Comparison of ENCODE assay signal across 26 cellular contexts in genomic region chr7:5686131-5686530, GRCh38.
DNase-seq lines count a peak whose midpoint lies in the region; ATAC-seq and TF ChIP-seq lines count a peak whose summit lies in the region.
"Had no signal": no experiment of that assay in that cellular context is flagged by ENCODE, and none has a peak within 500 bp of the region (broad histone marks: within the 10 kb centered on the region; RNA-seq: fewer than 3 reads in every experiment).

No MANE protein-coding gene starts in this region.

- H3K9me3 Mint-ChIP-seq in CD4-positive, alpha-beta memory T cell: no peaks in the 10 kb centered on the region
- no peaks in the 10 kb centered on the region for H3K9me3 Mint-ChIP-seq in activated CD8-positive, alpha-beta T cell treated with anti-CD3 and anti-CD28 coated beads, Interleukin-2, amount 10 ng/mL, durations not matched to agents 7 days and 5 days (ENCODE audit: insufficient read depth)
- H3K9me3 Mint-ChIP-seq in activated CD4-positive, alpha-beta memory T cell treated with anti-CD3 and anti-CD28 coated beads, Interleukin-2, amount 10 ng/mL, durations not matched to agents 7 days and 5 days: no peaks in the 10 kb centered on the region
- H3K9me3 Mint-ChIP-seq: activated CD4-positive, alpha-beta T cell treated with anti-CD3 and anti-CD28 coated beads, Interleukin-2, amount 10 ng/mL, durations not matched to agents 7 days and 5 days; activated T-helper 1 cell treated with anti-CD3 and anti-CD28 coated beads, Interleukin-12 subunit alpha, Interleukin-12 subunit beta, Interleukin-2, Interleukin-4 antibody, amounts not matched to agents 30 ng/mL and 10 ng/mL and 1 ng/mL, durations not matched to agents 14 hours and 24 hours and 36 hours; WTC11 had no signal

- H3K4me1 Mint-ChIP-seq in CD4-positive, alpha-beta memory T cell: peaks cover 51 to 90% (median 71%) of the 10 kb centered on the region in 4 donors
- peaks cover 93% of the 10 kb centered on the region for H3K4me1 Mint-ChIP-seq in activated CD8-positive, alpha-beta T cell treated with anti-CD3 and anti-CD28 coated beads, Interleukin-2, amount 10 ng/mL, durations not matched to agents 7 days and 5 days (ENCODE audit: low read depth)
- H3K4me1 Mint-ChIP-seq in activated CD4-positive, alpha-beta memory T cell treated with anti-CD3 and anti-CD28 coated beads, Interleukin-2, amount 10 ng/mL, durations not matched to agents 7 days and 5 days: peaks cover 48% of the 10 kb centered on the region

- peak overlapping the region; percentile 34 for H3K9ac ChIP-seq in muscle layer of colon (ENCODE audit: low read length)
- H3K9ac ChIP-seq: parathyroid adenoma had no signal

- peaks cover 12% of the 10 kb centered on the region for H3K36me3 ChIP-seq in CD4-positive, alpha-beta memory T cell (ENCODE audit: insufficient read depth, low read length)
- H3K36me3 ChIP-seq in muscle layer of colon (ENCODE audit: insufficient read depth, low read length) (peaks cover 14% of the 10 kb centered on the region), stomach (peaks cover 0 to 26% (median 20%) of the 10 kb centered on the region in 4 donors)
- H3K36me3 ChIP-seq: colonic mucosa had no signal

- peak overlapping the region in 4 of 7 donors; percentile 29 to 88 (median 74) for H3K27ac Mint-ChIP-seq in CD4-positive, alpha-beta memory T cell
- peak overlapping the region; percentile 82 for H3K27ac Mint-ChIP-seq in activated CD8-positive, alpha-beta T cell treated with anti-CD3 and anti-CD28 coated beads, Interleukin-2, amount 10 ng/mL, durations not matched to agents 7 days and 5 days
- H3K27ac Mint-ChIP-seq in activated CD4-positive, alpha-beta memory T cell treated with anti-CD3 and anti-CD28 coated beads, Interleukin-2, amount 10 ng/mL, durations not matched to agents 7 days and 5 days: no peak overlapping the region
- H3K27ac Mint-ChIP-seq: activated CD4-positive, alpha-beta T cell treated with anti-CD3 and anti-CD28 coated beads, Interleukin-2, amount 10 ng/mL, durations not matched to agents 7 days and 5 days; activated T-helper 1 cell treated with anti-CD3 and anti-CD28 coated beads, Interleukin-12 subunit alpha, Interleukin-12 subunit beta, Interleukin-2, Interleukin-4 antibody, amounts not matched to agents 30 ng/mL and 10 ng/mL and 1 ng/mL, durations not matched to agents 14 hours and 24 hours and 36 hours; WTC11 had no signal

- no peak overlapping the region for H3K27ac ChIP-seq in CD4-positive, alpha-beta memory T cell (ENCODE audit: low read depth, low read length)
- H3K27ac ChIP-seq in muscle layer of colon (ENCODE audit: low read depth, low read length) (peak overlapping the region; percentile 66), stomach (peak overlapping the region in 4 of 5 donors; percentile 90 to 94 (median 90))
- H3K27ac ChIP-seq: colonic mucosa, epithelial cell of prostate, parathyroid adenoma, right atrium auricular region, RWPE1, upper lobe of right lung had no signal

- no peak for TF ChIP-seq CTCF in stomach (IDR thresholded peaks at IDR 0.05)

- H3K27me3 ChIP-seq in CD4-positive, alpha-beta memory T cell (ENCODE audit: insufficient read depth, low read length): no peaks in the 10 kb centered on the region
- H3K27me3 ChIP-seq in muscle layer of colon (ENCODE audit: control insufficient read depth in 1 of 2, insufficient read depth in 2 of 2, low read length in 2 of 2) (no peaks in the 10 kb centered on the region), stomach (no peaks in the 10 kb centered on the region)
- H3K27me3 ChIP-seq: colonic mucosa, right atrium auricular region, upper lobe of right lung had no signal

- no peak for DNase-seq in CD4-positive, alpha-beta memory T cell
- peak; percentile 67 for DNase-seq in activated CD8-positive, alpha-beta T cell treated with anti-CD3 and anti-CD28 coated beads, Interleukin-2, amount 10 ng/mL, durations not matched to agents 7 days and 5 days
- no peak for DNase-seq in stomach
- no peak for DNase-seq in activated CD4-positive, CD25-positive, alpha-beta regulatory T cell (lab: John Stamatoyannopoulos, UW)
- no peak for DNase-seq in activated CD4-positive, alpha-beta memory T cell treated with anti-CD3 and anti-CD28 coated beads, Interleukin-2, amount 10 ng/mL, durations not matched to agents 7 days and 5 days
- DNase-seq in posterior cingulate gyrus: no peak
- DNase-seq: activated CD4-positive, alpha-beta T cell treated with anti-CD3 and anti-CD28 coated beads, Interleukin-2, amount 10 ng/mL, durations not matched to agents 7 days and 5 days; activated naive CD4-positive, alpha-beta T cell treated with Interleukin-2 at 50 U/mL for 16 hours; aorta; colonic mucosa; effector memory CD4-positive, alpha-beta T cell; EL; mammary epithelial cell; NCI-H1694; NCI-H2171; NCI-H510A treated with DMSO at 0.1 percent for 48 hours; stimulated activated CD4-positive, alpha-beta T cell treated with anti-CD3 and anti-CD28 coated beads, Interleukin-2, amount 100 ng/mL, for 24 hours; T-helper 1 cell; upper lobe of right lung had no signal

- CTCF ChIA-PET in CD4-positive, alpha-beta memory T cell (lab: Charles Lee; ENCODE audit: partially characterized antibody): interaction anchor here (0.7 to 1.5 kb wide), 6 partner anchors 8 to 446 kb away, joined by 3 to 8 read pairs (median 4); no protein-coding TSS in a partner anchor
- CTCF ChIA-PET in activated CD8-positive, alpha-beta T cell treated with anti-CD3 and anti-CD28 coated beads, Interleukin-2, amount 10 ng/mL, durations not matched to agents 7 days and 5 days (lab: Charles Lee): interaction anchor here (1.0 to 3.7 kb wide), 6 partner anchors 8 to 192 kb away, joined by 3 to 34 read pairs (median 8); no protein-coding TSS in a partner anchor
- CTCF ChIA-PET in activated CD4-positive, alpha-beta memory T cell treated with anti-CD3 and anti-CD28 coated beads, Interleukin-2, amount 10 ng/mL, durations not matched to agents 7 days and 5 days (lab: Charles Lee): interaction anchor here (0.7 to 1.2 kb wide), 2 partner anchors 19 to 553 kb away, joined by 3 to 8 read pairs; no protein-coding TSS in a partner anchor

- POLR2A ChIA-PET in CD4-positive, alpha-beta memory T cell (lab: Charles Lee; ENCODE audit: partially characterized antibody): interaction anchor here (2.4 to 5.2 kb wide), 2 partner anchors 7 to 13 kb away, joined by 8 to 66 read pairs; no protein-coding TSS in a partner anchor
- POLR2A ChIA-PET in activated CD8-positive, alpha-beta T cell treated with anti-CD3 and anti-CD28 coated beads, Interleukin-2, amount 10 ng/mL, durations not matched to agents 7 days and 5 days (lab: Charles Lee): interaction anchor here (1.3 kb wide), 1 partner anchor 8 kb away, joined by 5 read pairs; no protein-coding TSS in a partner anchor
- POLR2A ChIA-PET in activated CD4-positive, alpha-beta memory T cell treated with anti-CD3 and anti-CD28 coated beads, Interleukin-2, amount 10 ng/mL, durations not matched to agents 7 days and 5 days (lab: Charles Lee): interaction anchor here (1.5 kb wide), 1 partner anchor 184 kb away, joined by 3 read pairs; no protein-coding TSS in a partner anchor

- H3K27me3 Mint-ChIP-seq in CD4-positive, alpha-beta memory T cell: no peaks in the 10 kb centered on the region
- no peaks in the 10 kb centered on the region for H3K27me3 Mint-ChIP-seq in activated CD8-positive, alpha-beta T cell treated with anti-CD3 and anti-CD28 coated beads, Interleukin-2, amount 10 ng/mL, durations not matched to agents 7 days and 5 days (ENCODE audit: low read depth)
- H3K27me3 Mint-ChIP-seq in activated CD4-positive, alpha-beta memory T cell treated with anti-CD3 and anti-CD28 coated beads, Interleukin-2, amount 10 ng/mL, durations not matched to agents 7 days and 5 days: peaks cover 23% of the 10 kb centered on the region
- H3K27me3 Mint-ChIP-seq: activated CD4-positive, alpha-beta T cell treated with anti-CD3 and anti-CD28 coated beads, Interleukin-2, amount 10 ng/mL, durations not matched to agents 7 days and 5 days had no signal

- peak; percentile 23 for ATAC-seq in activated CD8-positive, alpha-beta T cell treated with anti-CD3 and anti-CD28 coated beads, Interleukin-2, amount 10 ng/mL, durations not matched to agents 7 days and 5 days
- ATAC-seq: upper lobe of right lung, WTC11 had no signal

- no peak for TF ChIP-seq POLR2A in stomach (IDR thresholded peaks at IDR 0.05)

- 79 to 92% (median 88%) methylated on average over 6 of the region's 6 CpGs for WGBS in stomach, 5 donors

- H3K4me3 ChIP-seq in CD4-positive, alpha-beta memory T cell (ENCODE audit: low read length in 2 of 2): no peak overlapping the region
- H3K4me3 ChIP-seq in muscle layer of colon (ENCODE audit: low read depth in 1 of 2, low read length in 2 of 2) (no peak overlapping the region), stomach (no peak overlapping the region)
- H3K4me3 ChIP-seq: colonic mucosa, right atrium auricular region, upper lobe of right lung had no signal

- TF ChIP-seq EP300 in stomach (IDR thresholded peaks at IDR 0.05): no peak

- peaks cover 17 to 42% of the 10 kb centered on the region in 2 donors for H3K36me3 Mint-ChIP-seq in CD4-positive, alpha-beta memory T cell
- peaks cover 40% of the 10 kb centered on the region for H3K36me3 Mint-ChIP-seq in activated CD8-positive, alpha-beta T cell treated with anti-CD3 and anti-CD28 coated beads, Interleukin-2, amount 10 ng/mL, durations not matched to agents 7 days and 5 days (ENCODE audit: low read depth)
- H3K36me3 Mint-ChIP-seq in activated CD4-positive, alpha-beta memory T cell treated with anti-CD3 and anti-CD28 coated beads, Interleukin-2, amount 10 ng/mL, durations not matched to agents 7 days and 5 days (ENCODE audit: low read depth): peaks cover 38% of the 10 kb centered on the region

- H3K4me1 ChIP-seq in CD4-positive, alpha-beta memory T cell (ENCODE audit: insufficient read depth, low read length): peaks cover 97% of the 10 kb centered on the region
- H3K4me1 ChIP-seq in muscle layer of colon (ENCODE audit: insufficient read depth, low read length) (peaks cover 92% of the 10 kb centered on the region), stomach (peaks cover 23 to 93% (median 62%) of the 10 kb centered on the region in 4 donors)

- H3K9me3 ChIP-seq in CD4-positive, alpha-beta memory T cell (ENCODE audit: control insufficient read depth in 1 of 2, low read length in 2 of 2): no peaks in the 10 kb centered on the region
- H3K9me3 ChIP-seq in muscle layer of colon (ENCODE audit: low read length): no peaks in the 10 kb centered on the region
- H3K9me3 ChIP-seq in stomach: no peaks in the 10 kb centered on the region
- H3K9me3 ChIP-seq: colonic mucosa, right atrium auricular region, upper lobe of right lung had no signal

- H3K4me3 Mint-ChIP-seq in CD4-positive, alpha-beta memory T cell: peak overlapping the region in 1 of 8 donors; percentile 10
- peak overlapping the region; percentile 54 for H3K4me3 Mint-ChIP-seq in activated CD8-positive, alpha-beta T cell treated with anti-CD3 and anti-CD28 coated beads, Interleukin-2, amount 10 ng/mL, durations not matched to agents 7 days and 5 days
- no peak overlapping the region for H3K4me3 Mint-ChIP-seq in activated CD4-positive, alpha-beta memory T cell treated with anti-CD3 and anti-CD28 coated beads, Interleukin-2, amount 10 ng/mL, durations not matched to agents 7 days and 5 days
- H3K4me3 Mint-ChIP-seq: activated CD4-positive, alpha-beta T cell treated with anti-CD3 and anti-CD28 coated beads, Interleukin-2, amount 10 ng/mL, durations not matched to agents 7 days and 5 days; activated T-helper 1 cell treated with anti-CD3 and anti-CD28 coated beads, Interleukin-12 subunit alpha, Interleukin-12 subunit beta, Interleukin-2, Interleukin-4 antibody, amounts not matched to agents 30 ng/mL and 10 ng/mL and 1 ng/mL, durations not matched to agents 14 hours and 24 hours and 36 hours; WTC11 had no signal

- intact Hi-C loops in CD4-positive, alpha-beta memory T cell (cut with micrococcal nuclease): no loop called here
- intact Hi-C loops in stomach (cut with DNase I; ENCODE audit: low total_unique reads) (no loop called here), posterior cingulate gyrus (cut with DNase I) (no loop called here)
